Comparison of ENCODE assay signal across 10 cellular contexts in genomic region chr1:89873757-89874156, GRCh38. TPM values are rescaled to one million over a fixed set of nuclear protein-coding genes. Genes with fewer than 3 reads are reported as not detected.
DNase-seq lines count a peak whose midpoint lies in the region; ATAC-seq and TF ChIP-seq lines count a peak whose summit lies in the region.
"Had no signal": no experiment of that assay in that cellular context is flagged by ENCODE, and none has a peak within 500 bp of the region (broad histone marks: within the 10 kb centered on the region; RNA-seq: fewer than 3 reads in every experiment).

No MANE protein-coding gene starts in this region.

- H3K23me2 ChIP-seq in H9 (ENCODE audit: insufficient read length, low read depth, low read length, poor library complexity, severe bottlenecking), result no peaks in the 10 kb centered on the region

- no peaks in the 10 kb centered on the region for H3K9me3 ChIP-seq in naive thymus-derived CD4-positive, alpha-beta T cell (ENCODE audit: control insufficient read depth in 2 of 3, low read length in 3 of 3)
- H3K9me3 ChIP-seq in MG63, result no peaks in the 10 kb centered on the region
- no peaks in the 10 kb centered on the region for H3K9me3 ChIP-seq in H9 (ENCODE audit: control insufficient read depth, low read depth, low read length)

- peaks cover 0 to 4% (median 0%) of the 10 kb centered on the region in 11 donors for H3K9me3 Mint-ChIP-seq in naive thymus-derived CD4-positive, alpha-beta T cell
- H3K9me3 Mint-ChIP-seq in H9, result no peaks in the 10 kb centered on the region

- H2BK12ac ChIP-seq in H9 (ENCODE audit: insufficient read length, low read depth, low read length), result no peak overlapping the region

- H4K20me1 ChIP-seq in H9 (ENCODE audit: control insufficient read depth, insufficient read depth, insufficient read length), result no peaks in the 10 kb centered on the region

- H2AFZ ChIP-seq in H9 (ENCODE audit: low read length), result no peak overlapping the region

- H3K79me1 ChIP-seq in H9 (ENCODE audit: insufficient read depth, low read depth, low read length, poor library complexity, severe bottlenecking), result no peaks in the 10 kb centered on the region

- H2AK5ac ChIP-seq in H9 (ENCODE audit: insufficient read length, low read length), result no peak overlapping the region

- H3K36me3 Mint-ChIP-seq in naive thymus-derived CD4-positive, alpha-beta T cell, result peaks cover 7 to 37% (median 30%) of the 10 kb centered on the region in 5 donors
- peaks cover 12 to 14% (median 12%) of the 10 kb centered on the region in 3 experiments; a peak in 6 of 7 replicates for H3K36me3 Mint-ChIP-seq in H9 (ENCODE audit: insufficient read depth in 1 of 3, low read depth in 3 of 3)

- no peak overlapping the region for H2BK5ac ChIP-seq in H9 (ENCODE audit: insufficient read length, low read length)

- H3K4me2 ChIP-seq in H9 (ENCODE audit: insufficient read depth, insufficient read length, low read length), result no peak overlapping the region

- TF ChIP-seq CTCF in H9 (conservative IDR thresholded peaks at IDR 0.05), result no peak

- peak; percentile 49 for ATAC-seq in naive thymus-derived CD4-positive, alpha-beta T cell
- no peak for ATAC-seq in GM19452 (IDR thresholded peaks at IDR 0.05; ENCODE audit: unreplicated experiment)

- H2BK20ac ChIP-seq in H9 (ENCODE audit: low read depth, low read length, poor library complexity, severe bottlenecking), result no peak overlapping the region

- POLR2A ChIA-PET in naive thymus-derived CD4-positive, alpha-beta T cell (lab: Charles Lee), result interaction anchor here (0.9 to 6.0 kb wide), 3 partner anchors 10 to 30 kb away, joined by 3 to 25 read pairs (median 3); no protein-coding TSS in a partner anchor

- no peak overlapping the region for H3K4ac ChIP-seq in H9 (ENCODE audit: low read depth, low read length)

- no peak overlapping the region for H3K4me3 ChIP-seq in naive thymus-derived CD4-positive, alpha-beta T cell (ENCODE audit: low read length)
- H3K4me3 ChIP-seq in MG63, result no peak overlapping the region
- H3K4me3 ChIP-seq: skin epidermis had no signal

- no peaks in the 10 kb centered on the region for H3K27me3 Mint-ChIP-seq in naive thymus-derived CD4-positive, alpha-beta T cell
- H3K27me3 Mint-ChIP-seq in H9 (ENCODE audit: low read depth), result no peaks in the 10 kb centered on the region

- peaks cover 27 to 89% (median 73%) of the 10 kb centered on the region in 7 donors for H3K4me1 Mint-ChIP-seq in naive thymus-derived CD4-positive, alpha-beta T cell
- H3K4me1 Mint-ChIP-seq in H9, result peaks cover 0 to 4% of the 10 kb centered on the region in 2 experiments; a peak in 3 of 4 replicates

- H3K27ac ChIP-seq in naive thymus-derived CD4-positive, alpha-beta T cell (ENCODE audit: low read depth, low read length), result no peak overlapping the region
- no peak overlapping the region for H3K27ac ChIP-seq in H9 (ENCODE audit: insufficient read length, low read depth, low read length)
- H3K27ac ChIP-seq: skin epidermis had no signal

- H3K27me3 ChIP-seq in naive thymus-derived CD4-positive, alpha-beta T cell (ENCODE audit: control insufficient read depth in 2 of 2, insufficient read depth in 2 of 2, low read length in 2 of 2), result no peaks in the 10 kb centered on the region
- H3K27me3 ChIP-seq in MG63 (no peaks in the 10 kb centered on the region), H9 (ENCODE audit: insufficient read depth, low read length) (no peaks in the 10 kb centered on the region)

- peak overlapping the region in 1 of 10 donors; percentile 26 for H3K4me3 Mint-ChIP-seq in naive thymus-derived CD4-positive, alpha-beta T cell
- no peak overlapping the region for H3K4me3 Mint-ChIP-seq in H9

- H4K8ac ChIP-seq in H9 (replicated peaks; ENCODE audit: insufficient read length, low read depth, low read length), result no peak overlapping the region

- no peak overlapping the region for H4K5ac ChIP-seq in H9 (ENCODE audit: insufficient read length, low read depth, low read length)

- H4K91ac ChIP-seq in H9 (ENCODE audit: insufficient read length, low read depth, low read length), result no peak overlapping the region

- no peaks in the 10 kb centered on the region; the same call in 1 of the 2 replicates for H3K79me2 ChIP-seq in H9 (ENCODE audit: insufficient read depth, low read length)

- peak; percentile 51 for DNase-seq in ELR (ENCODE audit: low read depth)
- DNase-seq in RPMI7951 (ENCODE audit: low read depth), result peak; percentile 78
- DNase-seq in erythroblast (lab: John Stamatoyannopoulos, UW), result peak; percentile 33 to 57
- DNase-seq in naive thymus-derived CD4-positive, alpha-beta T cell, result peak in 2 of 9 donors; percentile 32 to 33
- DNase-seq in NCI-H2029 treated with DMSO at 0.1 percent for 48 hours (lab: John Stamatoyannopoulos, UW), result no peak
- DNase-seq in MG63, result no peak
- DNase-seq in H9, result no peak
- DNase-seq: T1000 had no signal

- no peak overlapping the region for H3K18ac ChIP-seq in H9 (ENCODE audit: insufficient read length, low read depth, low read length)

- peak overlapping the region in 5 of 9 donors; percentile 11 to 84 (median 73) for H3K27ac Mint-ChIP-seq in naive thymus-derived CD4-positive, alpha-beta T cell
- H3K27ac Mint-ChIP-seq in H9, result 0 out of 7 replicates have a peak overlapping the region, but pooled peaks of 1 of the 3 experiments have one; percentile 46

- peaks cover 5 to 21% of the 10 kb centered on the region in 2 donors for H3K4me1 ChIP-seq in naive thymus-derived CD4-positive, alpha-beta T cell (ENCODE audit: control insufficient read depth in 2 of 2, insufficient read depth in 2 of 2, low read length in 2 of 2)
- H3K4me1 ChIP-seq in H9 (ENCODE audit: insufficient read depth, low read length), result no peaks in the 10 kb centered on the region

- WGBS in H9 (ENCODE audit: extremely low coverage, insufficient read length, low lambda C conversion rate), result no CpG with 5 or more reads among the region's 3 CpGs

- CTCF ChIA-PET in naive thymus-derived CD4-positive, alpha-beta T cell (lab: Charles Lee), result interaction anchor here (2.2 kb wide), 1 partner anchor 30 kb away, joined by 9 read pairs; no protein-coding TSS in a partner anchor

- no peak for TF ChIP-seq POLR2A in erythroblast (IDR thresholded peaks at IDR 0.05; ENCODE audit: low read length)

- no peak overlapping the region for H3K9ac ChIP-seq in H9 (ENCODE audit: extremely low read depth, insufficient read length, low read length)

- no peak overlapping the region for H3T11ph ChIP-seq in H9 (ENCODE audit: low read length)

- H3K23ac ChIP-seq in H9 (ENCODE audit: insufficient read length, low read depth, low read length), result no peak overlapping the region

- no peak overlapping the region for H3K14ac ChIP-seq in H9 (ENCODE audit: insufficient read depth, low read length)

- H2BK15ac ChIP-seq in H9 (ENCODE audit: low read depth, low read length), result no peak overlapping the region

- H2BK120ac ChIP-seq in H9 (ENCODE audit: low read depth, low read length, poor library complexity, severe bottlenecking), result no peak overlapping the region

- intact Hi-C loops in naive thymus-derived CD4-positive, alpha-beta T cell (cut with micrococcal nuclease), result no loop called here

- H3K36me3 ChIP-seq in naive thymus-derived CD4-positive, alpha-beta T cell (ENCODE audit: control insufficient read depth in 2 of 3, insufficient read depth in 3 of 3, low read length in 3 of 3), result peaks cover 0 to 5% (median 0%) of the 10 kb centered on the region in 3 experiments
- peaks cover 3% of the 10 kb centered on the region; the same call in 1 of the 2 replicates for H3K36me3 ChIP-seq in MG63

- H3K56ac ChIP-seq in H9 (ENCODE audit: insufficient read length, low read depth, low read length), result no peak overlapping the region

RNA-seq across cellular contexts. Expression of gene LRRC8D, which starts 52.9 kb away (rescaled TPM):
- total RNA-seq in RPMI7951 (2014; rRNA removed; shearing (Covaris generic)), result 14.6 and 18.0 TPM in 2 replicates
- 10 to 100 TPM; 21.1 to 42.6 (median 37.3) TPM for total RNA-seq in naive thymus-derived CD4-positive, alpha-beta T cell
- 10 to 100 TPM; 47.7 to 65.7 TPM for polyA plus RNA-seq in naive thymus-derived CD4-positive, alpha-beta T cell
- 21.2 and 21.5 TPM in 2 replicates for total RNA-seq in MG63 (2014; rRNA removed; shearing (Covaris generic); ENCODE audit: low replicate concordance)
- 34.7 and 37.2 TPM in 2 replicates for total RNA-seq in H9 (2021)

Comparison
In these comparisons a context has a peak if more than half of its experiments do, and no peak if none do; other contexts are left out.
1. DNase-seq: peak in ELR (single experiment), RPMI7951 (single experiment) and erythroblast (2 of 2); none in NCI-H2029 treated with DMSO at 0.1 percent for 48 hours (single experiment), MG63 (single experiment) and H9 (single experiment).